Comparison of ENCODE assay signal across 8 cellular contexts in genomic region chr10:113679463-113680171, GRCh38. TPM values are rescaled to one million over a fixed set of nuclear protein-coding genes. Genes with fewer than 3 reads are reported as not detected.
DNase-seq lines count a peak whose midpoint lies in the region; ATAC-seq and TF ChIP-seq lines count a peak whose summit lies in the region.

TSS of gene CASP7 (plus strand) at chr10:113679912. CDS start at chr10:113697494, 17,582 bp downstream.

- ATAC-seq in GM18511 (IDR thresholded peaks at IDR 0.05; ENCODE audit: unreplicated experiment) = peak; percentile 69
- peak; percentile 72 for ATAC-seq in HG03025 (IDR thresholded peaks at IDR 0.05; ENCODE audit: low FRiP score, unreplicated experiment)

- peaks cover 21% of the 10 kb centered on the region for H3K4me1 Mint-ChIP-seq in chondrocyte (ENCODE audit: low read depth)

- peak within 1 kb of the TSS; percentile 99 for H3K4me3 ChIP-seq in A673 (ENCODE audit: low read depth, low read length, poor library complexity, severe bottlenecking)

- peaks cover 2% of the 10 kb centered on the region for H3K27me3 Mint-ChIP-seq in chondrocyte (ENCODE audit: low read depth)

- peaks cover 7% of the 10 kb centered on the region for H3K36me3 Mint-ChIP-seq in chondrocyte (ENCODE audit: low read depth)

- peak; percentile 97 for DNase-seq in A673 (ENCODE audit: low spot score)
- peak; percentile 49 for DNase-seq in NCI-H2227 treated with DMSO at 0.1 percent for 48 hours (lab: John Stamatoyannopoulos, UW)
- peak; percentile 63 to 65 for DNase-seq in activated CD4-positive, alpha-beta T cell treated with anti-CD3 and anti-CD28 coated beads for 24 hours (ENCODE audit: low read depth in 2 of 2)
- no peak for DNase-seq in chondrocyte (ENCODE audit: low spot score)
- peak; percentile 65 for DNase-seq in kidney glomerular epithelial cell (lab: John Stamatoyannopoulos, UW)
- DNase-seq in stimulated activated CD4-positive, alpha-beta T cell treated with anti-CD3 and anti-CD28 coated beads, Interleukin-1b, Interleukin-23, amount 100 ng/mL, for 1 hour (ENCODE audit: low read depth in 2 of 2) = peak; percentile 39 to 59

- peaks cover 6% of the 10 kb centered on the region for H3K9me3 Mint-ChIP-seq in chondrocyte (ENCODE audit: low read depth)

- intact Hi-C loops in A673 (cut with micrococcal nuclease; ENCODE audit: unreplicated experiment) = no loop called here

- H3K27ac ChIP-seq in A673 (ENCODE audit: low read depth, low read length, poor library complexity, severe bottlenecking) = peak within 1 kb of the TSS; percentile 95

- H3K4me3 Mint-ChIP-seq in chondrocyte (ENCODE audit: unreplicated experiment) = peak within 1 kb of the TSS; percentile 95

- H3K36me3 ChIP-seq in A673 (ENCODE audit: insufficient read depth, low read length, poor library complexity, severe bottlenecking) = no peaks in the 10 kb centered on the region

- no TSS peak for BruUV-seq in A673 (replicated peaks; lab: Mats Ljungman, UMichigan)

- peak within 1 kb of the TSS; percentile 95 for H3K27ac Mint-ChIP-seq in chondrocyte (ENCODE audit: unreplicated experiment)

- no peaks in the 10 kb centered on the region for H3K27me3 ChIP-seq in A673 (replicated peaks; ENCODE audit: insufficient read depth, low read depth, low read length, poor library complexity)

- no peaks in the 10 kb centered on the region for H3K4me1 ChIP-seq in A673 (ENCODE audit: insufficient read depth, low read length, poor library complexity, severe bottlenecking)

- POLR2A ChIA-PET in A673 (lab: Charles Lee; ENCODE audit: low non-redundant PET) = no interaction called here

- CTCF ChIA-PET in A673 (lab: Charles Lee) = interaction anchor here (0.5 to 1.3 kb wide), 6 partner anchors 11 to 424 kb away, joined by 3 to 7 read pairs (median 4); no protein-coding TSS in a partner anchor

- H3K9me3 ChIP-seq in A673 (ENCODE audit: low read depth, low read length, poor library complexity, severe bottlenecking) = peaks cover 9% of the 10 kb centered on the region

- TF ChIP-seq CTCF in A673 (conservative IDR thresholded peaks at IDR 0.05; ENCODE audit: low read depth, low read length) = no peak; the same call in 1 of the 2 replicates
- TF ChIP-seq CTCF in chondrocyte (IDR thresholded peaks at IDR 0.05) = no peak

RNA-seq across cellular contexts. Expression of gene CASP7, which starts in this region (rescaled TPM):
- total RNA-seq in A673 (2021) (43.7 and 57.7 TPM in 2 replicates), chondrocyte (24.0 to 30.4 TPM (median 26.2 TPM) in 3 replicates)
